10 cellular contexts compared by ENCODE assay signal in the genomic region with DNA sequence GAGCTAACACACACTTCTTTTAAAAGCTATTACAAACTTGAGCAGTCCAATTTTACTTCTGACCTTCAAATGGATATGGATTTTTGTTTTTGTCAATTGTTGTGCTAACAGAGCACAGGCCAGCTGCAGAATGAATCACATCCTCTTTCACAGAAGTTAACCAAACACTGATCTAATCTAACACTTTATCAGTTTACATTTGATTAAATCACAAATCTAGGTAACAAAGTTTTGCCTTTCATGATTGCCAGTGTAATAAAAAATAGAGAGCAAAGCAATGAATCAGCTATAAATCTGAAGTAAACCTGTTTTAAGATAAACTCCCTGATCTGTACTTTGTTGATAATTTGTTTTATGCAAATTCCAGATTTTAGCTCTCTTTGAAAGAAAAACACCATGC.
A peak's percentile ranks its signal among the peaks of the same experiment; 100 is the strongest.
DNase-seq lines count a peak whose midpoint lies in the region; ATAC-seq and TF ChIP-seq lines count a peak whose summit lies in the region.
"Had no signal": no experiment of that assay in that cellular context is flagged by ENCODE, and none has a peak within 500 bp of the region (broad histone marks: within the 10 kb centered on the region; RNA-seq: fewer than 3 reads in every experiment).

No MANE protein-coding gene starts in this region.

- H3K36me3 ChIP-seq in left lung (peaks cover 0 to 17% of the 10 kb centered on the region in 2 donors), Karpas-422 (ENCODE audit: insufficient read depth, low read length) (no peaks in the 10 kb centered on the region)

- intact Hi-C loops in left lung (cut with DNase I) = no loop called here

- ATAC-seq in left lung = peak; percentile 41
- no peak for ATAC-seq in GM21381 (IDR thresholded peaks at IDR 0.05; ENCODE audit: unreplicated experiment)

- H2AFZ ChIP-seq in Karpas-422 (ENCODE audit: low read length) = no peak overlapping the region

- H3K9ac ChIP-seq in Karpas-422 (ENCODE audit: low read length) = no peak overlapping the region

- H3K9me3 ChIP-seq in left lung (no peaks in the 10 kb centered on the region), Karpas-422 (ENCODE audit: low read length) (no peaks in the 10 kb centered on the region)

- H3K79me2 ChIP-seq in Karpas-422 (ENCODE audit: low read length) = no peaks in the 10 kb centered on the region

- no peak overlapping the region for H3K4me2 ChIP-seq in Karpas-422 (ENCODE audit: low read depth, low read length, poor library complexity, severe bottlenecking)

- H4K20me1 ChIP-seq in Karpas-422 (ENCODE audit: insufficient read depth, low read depth, low read length) = no peaks in the 10 kb centered on the region

- DNase-seq in EH (ENCODE audit: low read depth) (peak; percentile 41), amniotic epithelial cell (ENCODE audit: low read depth) (peak; percentile 49), left lung (no peak), Karpas-422 (no peak), NCI-H2196 (lab: John Stamatoyannopoulos, UW; ENCODE audit: unreplicated experiment) (no peak)
- peak; percentile 14 for DNase-seq in Jurkat, Clone E6-1 (ENCODE audit: low read depth, low spot score)
- no peak for DNase-seq in stimulated activated naive CD4-positive, alpha-beta T cell (lab: John Stamatoyannopoulos, UW)
- DNase-seq: NCI-H524, T-cell had no signal

- H3K9me2 ChIP-seq in Karpas-422 (replicated peaks; ENCODE audit: insufficient read depth, low read length) = no peaks in the 10 kb centered on the region

- H3K27me3 ChIP-seq in left lung (no peaks in the 10 kb centered on the region), Karpas-422 (ENCODE audit: low read length) (no peaks in the 10 kb centered on the region)

- TF ChIP-seq CTCF in left lung (IDR thresholded peaks at IDR 0.05) = no peak

- H3K4me1 ChIP-seq in left lung = peaks cover 0 to 8% of the 10 kb centered on the region in 2 donors
- no peaks in the 10 kb centered on the region for H3K4me1 ChIP-seq in Karpas-422 (ENCODE audit: low read length)

- H3K4me3 ChIP-seq in Jurkat, Clone E6-1 (ENCODE audit: low read length) = no peak overlapping the region
- no peak overlapping the region for H3K4me3 ChIP-seq in left lung
- H3K4me3 ChIP-seq in Karpas-422 (ENCODE audit: low read length) = no peak overlapping the region

- no peak overlapping the region for H3K27ac ChIP-seq in left lung
- no peak overlapping the region for H3K27ac ChIP-seq in Karpas-422 (ENCODE audit: low read length)

Comparison
In these comparisons a context has a peak if more than half of its experiments do, and no peak if none do; other contexts are left out.
1. DNase-seq: peak in EH (single experiment), Jurkat, Clone E6-1 (single experiment) and amniotic epithelial cell (single experiment); none in left lung (0 of 2), Karpas-422 (single experiment), stimulated activated naive CD4-positive, alpha-beta T cell (0 of 6) and NCI-H2196 (single experiment).